ENCODE assay signal across 18 cellular contexts in genomic region chr2:157487747-157488146, GRCh38. TPM values are rescaled to one million over a fixed set of nuclear protein-coding genes. Genes with fewer than 3 reads are reported as not detected.
A peak's percentile ranks its signal among the peaks of the same experiment; 100 is the strongest.
DNase-seq lines count a peak whose midpoint lies in the region; ATAC-seq and TF ChIP-seq lines count a peak whose summit lies in the region.
"Had no signal": no experiment of that assay in that cellular context is flagged by ENCODE, and none has a peak within 500 bp of the region (broad histone marks: within the 10 kb centered on the region; RNA-seq: fewer than 3 reads in every experiment).

No MANE protein-coding gene starts in this region.

- H3K27me3 Mint-ChIP-seq in activated CD4-positive, alpha-beta T cell treated with anti-CD3 and anti-CD28 coated beads, Interleukin-2, amount 10 ng/mL, durations not matched to agents 7 days and 5 days = no peaks in the 10 kb centered on the region
- H3K27me3 Mint-ChIP-seq in CD4-positive, alpha-beta T cell = no peaks in the 10 kb centered on the region

- H3K9me3 Mint-ChIP-seq in activated CD4-positive, alpha-beta T cell treated with anti-CD3 and anti-CD28 coated beads, Interleukin-2, amount 10 ng/mL, durations not matched to agents 7 days and 5 days = no peaks in the 10 kb centered on the region
- no peaks in the 10 kb centered on the region for H3K9me3 Mint-ChIP-seq in CD4-positive, alpha-beta T cell

- TF ChIP-seq CTCF in CD4-positive, alpha-beta T cell (IDR thresholded peaks at IDR 0.05) = no peak
- no peak for TF ChIP-seq CTCF in VCaP (conservative IDR thresholded peaks at IDR 0.05)

- no peaks in the 10 kb centered on the region for H3K36me3 ChIP-seq in muscle layer of duodenum (ENCODE audit: control insufficient read depth in 1 of 2, insufficient read depth in 2 of 2, low read length in 2 of 2)
- H3K36me3 ChIP-seq: HAP-1 had no signal

- peaks cover 82% of the 10 kb centered on the region for H3K4me1 Mint-ChIP-seq in activated CD4-positive, alpha-beta T cell treated with anti-CD3 and anti-CD28 coated beads, Interleukin-2, amount 10 ng/mL, durations not matched to agents 7 days and 5 days
- H3K4me1 Mint-ChIP-seq in CD4-positive, alpha-beta T cell (ENCODE audit: low read depth) = peaks cover 49% of the 10 kb centered on the region

- no peak overlapping the region for H3K27ac ChIP-seq in CD4-positive, alpha-beta T cell (ENCODE audit: low read depth, low read length)
- H3K27ac ChIP-seq in VCaP (peak overlapping the region; percentile 32; the same call in 1 of the 2 replicates), muscle layer of duodenum (ENCODE audit: low read length) (peak overlapping the region; percentile 53)

- DNase-seq in activated CD4-positive, alpha-beta T cell treated with anti-CD3 and anti-CD28 coated beads, Interleukin-2, amount 10 ng/mL, durations not matched to agents 7 days and 5 days = no peak
- DNase-seq in activated CD4-positive, alpha-beta T cell treated with anti-CD3 and anti-CD28 coated beads, Interleukin-2, amount 50 U/mL, for 48 hours = no peak
- DNase-seq in CD4-positive, alpha-beta T cell = no peak
- DNase-seq in activated gamma-delta T cell treated with Interleukin-2 at 50 U/mL for 16 hours = no peak
- DNase-seq: Caco-2, DMS53, KBM-7, NCI-H1092, NCI-H1694 treated with DMSO at 0.1 percent for 48 hours, NCI-H446 treated with DMSO at 0.1 percent for 48 hours, NCI-H748 treated with DMSO at 0.1 percent for 48 hours had no signal

- H3K9me3 ChIP-seq in CD4-positive, alpha-beta T cell (ENCODE audit: control insufficient read depth, low read length) = no peaks in the 10 kb centered on the region
- H3K9me3 ChIP-seq in muscle layer of duodenum (ENCODE audit: control insufficient read depth in 1 of 2, low read length in 2 of 2) = no peaks in the 10 kb centered on the region
- H3K9me3 ChIP-seq: Caco-2, HAP-1 had no signal

- no peaks in the 10 kb centered on the region for H3K4me1 ChIP-seq in muscle layer of duodenum (ENCODE audit: control insufficient read depth in 1 of 2, insufficient read depth in 2 of 2, low read length in 2 of 2)
- H3K4me1 ChIP-seq: HAP-1 had no signal

- H3K27ac Mint-ChIP-seq in activated CD4-positive, alpha-beta T cell treated with anti-CD3 and anti-CD28 coated beads, Interleukin-2, amount 10 ng/mL, durations not matched to agents 7 days and 5 days = peak overlapping the region; percentile 59
- H3K27ac Mint-ChIP-seq in CD4-positive, alpha-beta T cell = peak overlapping the region; percentile 25
- H3K27ac Mint-ChIP-seq: CD14-positive monocyte had no signal

- no peak overlapping the region for H3K4me3 ChIP-seq in muscle layer of duodenum (ENCODE audit: low read depth in 1 of 2, low read length in 2 of 2)
- H3K4me3 ChIP-seq: HAP-1 had no signal

- H3K4me3 Mint-ChIP-seq in activated CD4-positive, alpha-beta T cell treated with anti-CD3 and anti-CD28 coated beads, Interleukin-2, amount 10 ng/mL, durations not matched to agents 7 days and 5 days = no peak overlapping the region
- H3K4me3 Mint-ChIP-seq in CD4-positive, alpha-beta T cell = no peak overlapping the region
- H3K4me3 Mint-ChIP-seq: CD14-positive monocyte had no signal

- H3K27me3 ChIP-seq in CD4-positive, alpha-beta T cell (ENCODE audit: control insufficient read depth, insufficient read depth, low read length) = no peaks in the 10 kb centered on the region
- no peaks in the 10 kb centered on the region for H3K27me3 ChIP-seq in muscle layer of duodenum (ENCODE audit: low read depth, low read length)

- peak; percentile 47 for ATAC-seq in CD4-positive, alpha-beta T cell (ENCODE audit: poor library complexity)
- ATAC-seq in GM18909 (IDR thresholded peaks at IDR 0.05; ENCODE audit: poor library complexity, unreplicated experiment) = no peak
- ATAC-seq in esophagus mucosa = no peak

- POLR2A ChIA-PET in activated CD4-positive, alpha-beta T cell treated with anti-CD3 and anti-CD28 coated beads, Interleukin-2, amount 10 ng/mL, durations not matched to agents 7 days and 5 days (lab: Charles Lee) = no interaction called here
- POLR2A ChIA-PET in CD4-positive, alpha-beta T cell (lab: Charles Lee) = interaction anchor here (0.8 to 5.2 kb wide), 6 partner anchors 18 to 75 kb away, joined by 3 to 24 read pairs (median 6); partner anchors contain the start of gene CYTIP

- intact Hi-C loops in CD4-positive, alpha-beta T cell (cut with DNase I, micrococcal nuclease) = loop anchor here (2.0 to 5.0 kb wide), 2 partner anchors 17 to 35 kb away; no protein-coding TSS in a partner anchor

- CTCF ChIA-PET in activated CD4-positive, alpha-beta T cell treated with anti-CD3 and anti-CD28 coated beads, Interleukin-2, amount 10 ng/mL, durations not matched to agents 7 days and 5 days (lab: Charles Lee) = interaction anchor here (0.8 to 6.0 kb wide), 6 partner anchors 7 to 389 kb away, joined by 3 to 38 read pairs (median 8); partner anchors contain the start of genes ACVR1, ACVR1C and ERMN
- CTCF ChIA-PET in CD4-positive, alpha-beta T cell (lab: Charles Lee) = interaction anchor here (2.1 to 8.5 kb wide), 2 partner anchors 152 to 161 kb away, joined by 4 to 62 read pairs; partner anchors contain the start of gene ERMN

- peaks cover 7% of the 10 kb centered on the region for H3K36me3 Mint-ChIP-seq in activated CD4-positive, alpha-beta T cell treated with anti-CD3 and anti-CD28 coated beads, Interleukin-2, amount 10 ng/mL, durations not matched to agents 7 days and 5 days (ENCODE audit: low read depth)
- no peaks in the 10 kb centered on the region for H3K36me3 Mint-ChIP-seq in CD4-positive, alpha-beta T cell (ENCODE audit: low read depth)
- H3K36me3 Mint-ChIP-seq: CD14-positive monocyte had no signal

RNA-seq across cellular contexts. Expression of gene CYTIP, which starts 43.9 kb away (rescaled TPM):
- 100 to 1,000 TPM; 234 to 279 TPM for total RNA-seq in activated CD4-positive, alpha-beta T cell treated with anti-CD3 and anti-CD28 coated beads, Interleukin-2, amount 10 ng/mL, durations not matched to agents 7 days and 5 days
- 100 to 1,000 TPM; 474 to 490 TPM for total RNA-seq in CD4-positive, alpha-beta T cell
- total RNA-seq in esophagus mucosa = 1.3 TPM
- total RNA-seq: A673 had no signal

Comparison
In these comparisons a context has a peak if more than half of its experiments do, and no peak if none do; other contexts are left out.
1. RNA of gene CYTIP, which starts 43.9 kb away (total RNA-seq): 474 to 490 TPM in CD4-positive, alpha-beta T cell and 234 to 279 TPM in activated CD4-positive, alpha-beta T cell treated with anti-CD3 and anti-CD28 coated beads, Interleukin-2, amount 10 ng/mL, durations not matched to agents 7 days and 5 days; 1.3 TPM in esophagus mucosa (single experiment); every median in the first group is over 100 times any median in the second.